ENCODE assay signal across 13 cellular contexts in the genomic region with DNA sequence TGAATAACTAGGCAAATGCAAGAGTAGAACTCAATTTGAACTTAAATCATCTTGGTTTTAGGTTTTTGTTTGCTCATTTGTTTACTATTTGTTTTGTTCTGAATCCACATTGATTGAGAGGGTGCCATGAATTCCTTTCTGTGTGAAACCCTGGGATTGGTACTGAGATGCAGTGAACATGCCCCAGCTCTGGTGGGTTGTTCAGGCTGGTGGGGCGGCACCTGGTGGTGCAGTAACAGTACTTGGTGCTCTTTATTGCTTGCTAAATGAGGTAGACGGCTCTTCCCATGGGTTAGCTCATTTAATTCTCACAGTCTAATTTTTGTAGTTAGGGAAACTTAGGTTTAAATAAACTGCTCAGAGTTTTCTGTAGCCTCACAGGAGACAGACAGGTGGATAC. TPM values are rescaled to one million over a fixed set of nuclear protein-coding genes. Genes with fewer than 3 reads are reported as not detected.
DNase-seq lines count a peak whose midpoint lies in the region; ATAC-seq, FAIRE-seq and TF ChIP-seq lines count a peak whose summit lies in the region.
"Had no signal": no experiment of that assay in that cellular context is flagged by ENCODE, and none has a peak within 500 bp of the region (broad histone marks: within the 10 kb centered on the region; RNA-seq: fewer than 3 reads in every experiment).

No MANE protein-coding gene starts in this region.

- H3K27me3 ChIP-seq in Karpas-422 (ENCODE audit: low read length), result no peaks in the 10 kb centered on the region
- H3K27me3 ChIP-seq in K562 (ENCODE audit: control insufficient read depth in 2 of 2, insufficient read depth in 2 of 2, low read length in 2 of 2), result no peaks in the 10 kb centered on the region
- H3K27me3 ChIP-seq in lower lobe of right lung (ENCODE audit: low read depth), result no peaks in the 10 kb centered on the region
- no peaks in the 10 kb centered on the region for H3K27me3 ChIP-seq in pancreas
- H3K27me3 ChIP-seq: colonic mucosa had no signal

- H3K9me1 ChIP-seq in K562 (ENCODE audit: control insufficient read depth, insufficient read depth, low read length), result no peaks in the 10 kb centered on the region

- POLR2A ChIA-PET in K562 (lab: Yijun Ruan, JAX), result interaction anchor here (1.1 kb wide), 1 partner anchor 16 kb away, joined by 3 read pairs; no protein-coding TSS in a partner anchor

- peaks cover 5% of the 10 kb centered on the region for H3K4me1 ChIP-seq in Karpas-422 (ENCODE audit: low read length)
- H3K4me1 ChIP-seq in K562 (replicated peaks in 1 of 2; ENCODE audit: control insufficient read depth in 2 of 2, insufficient read depth in 2 of 2, low read length in 2 of 2), result no peaks in the 10 kb centered on the region
- no peaks in the 10 kb centered on the region for H3K4me1 ChIP-seq in lower lobe of right lung
- H3K4me1 ChIP-seq in pancreas, result peaks cover 0 to 3% (median 0%) of the 10 kb centered on the region in 3 donors
- H3K4me1 ChIP-seq: colonic mucosa had no signal

- CTCF ChIA-PET in K562 (lab: Yijun Ruan, JAX; ENCODE audit: low intra/inter-chr PET ratio), result no interaction called here

- FAIRE-seq in D721Med (lab: Jason Lieb, UNC) (no peak), K562 (lab: Jason Lieb, UNC) (no peak), pancreas (lab: Jason Lieb, UNC) (no peak), urothelium cell line (lab: Jason Lieb, UNC) (no peak)

- no peak overlapping the region for H3K4me2 ChIP-seq in Karpas-422 (ENCODE audit: low read depth, low read length, poor library complexity, severe bottlenecking)
- H3K4me2 ChIP-seq in K562 (ENCODE audit: insufficient read depth, low read length), result no peak overlapping the region

- no peak for TF ChIP-seq RAD21 in K562 (CRISPR knock-in tag; conservative IDR thresholded peaks at IDR 0.05 in 1 of 2, IDR thresholded peaks at IDR 0.05 in 1 of 2)

- no peaks in the 10 kb centered on the region for H3K79me2 ChIP-seq in Karpas-422 (ENCODE audit: low read length)
- H3K79me2 ChIP-seq in K562 (ENCODE audit: control insufficient read depth, insufficient read depth, low read length), result no peaks in the 10 kb centered on the region

- no TSS peak for BruUV-seq in K562 (replicated peaks; lab: Mats Ljungman, UMichigan)

- H3K9ac ChIP-seq in Karpas-422 (ENCODE audit: low read length), result no peak overlapping the region
- H3K9ac ChIP-seq in K562 (ENCODE audit: insufficient read depth in 1 of 2, low read depth in 2 of 2, low read length in 2 of 2), result no peak overlapping the region

- no peak for TF ChIP-seq EP300 in K562 (IDR thresholded peaks at IDR 0.05; ENCODE audit: low read length)

- 6% methylated on average over 2 of the region's 2 CpGs for WGBS in K562 (ENCODE audit: insufficient coverage, low coverage, missing lambda C conversion rate)
- WGBS in pancreas, 2 donors, result 92 to 97% methylated on average over 2 of the region's 2 CpGs

- H3K36me3 ChIP-seq in Karpas-422 (ENCODE audit: insufficient read depth, low read length) (no peaks in the 10 kb centered on the region), K562 (ENCODE audit: control insufficient read depth, insufficient read depth, low read length) (no peaks in the 10 kb centered on the region), lower lobe of right lung (no peaks in the 10 kb centered on the region), pancreas (no peaks in the 10 kb centered on the region)
- H3K36me3 ChIP-seq: colonic mucosa had no signal

- no peaks in the 10 kb centered on the region for H3K9me3 ChIP-seq in Karpas-422 (ENCODE audit: low read length)
- no peaks in the 10 kb centered on the region for H3K9me3 ChIP-seq in K562 (replicated peaks; ENCODE audit: control insufficient read depth, insufficient read depth, low read depth, low read length)
- H3K9me3 ChIP-seq in lower lobe of right lung, result no peaks in the 10 kb centered on the region
- H3K9me3 ChIP-seq in pancreas, result no peaks in the 10 kb centered on the region
- H3K9me3 ChIP-seq: colonic mucosa had no signal

- H2AFZ ChIP-seq in Karpas-422 (ENCODE audit: low read length), result no peak overlapping the region
- H2AFZ ChIP-seq in K562 (ENCODE audit: low read depth, low read length), result no peak overlapping the region

- H3K27ac ChIP-seq in Karpas-422 (ENCODE audit: low read length), result no peak overlapping the region
- H3K27ac ChIP-seq in K562 (ENCODE audit: extremely low read depth, low read depth, low read length), result no peak overlapping the region
- peak overlapping the region; percentile 9 for H3K27ac ChIP-seq in lower lobe of right lung
- no peak overlapping the region for H3K27ac ChIP-seq in pancreas
- H3K27ac ChIP-seq: colonic mucosa had no signal

- no peak for DNase-seq in D721Med (ENCODE audit: insufficient read length, low spot score)
- peak; percentile 62 for DNase-seq in Karpas-422
- peak; percentile 5 to 9 (median 7) for DNase-seq in K562 (ENCODE audit: extremely low read depth in 1 of 4, low spot score in 3 of 4)
- DNase-seq in lower lobe of right lung, result no peak
- no peak for DNase-seq in pancreas
- DNase-seq in NCI-H226, result no peak
- no peak for DNase-seq in urothelium cell line (ENCODE audit: low spot score)
- no peak for DNase-seq in activated gamma-delta T cell (lab: John Stamatoyannopoulos, UW)
- DNase-seq: colonic mucosa; NCI-H1105; NCI-H510A; stimulated activated CD4-positive, alpha-beta T cell treated with anti-CD3 and anti-CD28 coated beads, Interleukin-4, amount 100 ng/mL, for 4 hours; stimulated activated naive CD8-positive, alpha-beta T cell treated with anti-CD3 and anti-CD28 coated beads, Interleukin-15, Interleukin-2, amounts not matched to agents 100 U/mL and 50 U/mL, for 24 hours had no signal

- ATAC-seq in K562, result peak; percentile 59; the same call in 2 of the 3 replicates
- ATAC-seq in lower lobe of right lung, result no peak
- no peak for ATAC-seq in pancreas
- ATAC-seq: stimulated activated naive CD8-positive, alpha-beta T cell treated with anti-CD3 and anti-CD28 coated beads, Interleukin-15, Interleukin-2, amounts not matched to agents 100 U/mL and 50 U/mL, for 24 hours had no signal

- peak; percentile 28 for TF ChIP-seq CTCF in D721Med (IDR thresholded peaks at IDR 0.05; ENCODE audit: insufficient read depth, missing control alignments)
- peak in 2 of 3 experiments; percentile 20 to 22; a peak in 1 of 6 replicates for TF ChIP-seq CTCF in K562 (IDR thresholded peaks at IDR 0.05 in 2 of 3, conservative IDR thresholded peaks at IDR 0.05 in 1 of 3; ENCODE audit: insufficient read depth in 2 of 3, low read depth in 1 of 3, low read length in 3 of 3)
- TF ChIP-seq CTCF in lower lobe of right lung (IDR thresholded peaks at IDR 0.05), result no peak
- TF ChIP-seq CTCF in pancreas (IDR thresholded peaks at IDR 0.05), result no peak

- TF ChIP-seq POLR2A in K562 (conservative IDR thresholded peaks at IDR 0.05), result no peak

- intact Hi-C loops in K562 (cut with micrococcal nuclease), result no loop called here
- intact Hi-C loops in lower lobe of right lung (cut with DNase I), result no loop called here
- intact Hi-C loops in pancreas (cut with DNase I), result no loop called here

- no peaks in the 10 kb centered on the region for H3K9me2 ChIP-seq in Karpas-422 (replicated peaks; ENCODE audit: insufficient read depth, low read length)

- no peaks in the 10 kb centered on the region for H4K20me1 ChIP-seq in Karpas-422 (ENCODE audit: insufficient read depth, low read depth, low read length)
- H4K20me1 ChIP-seq in K562 (replicated peaks; ENCODE audit: control insufficient read depth, insufficient read depth, low read length), result no peaks in the 10 kb centered on the region

- no peak overlapping the region for H3K4me3 ChIP-seq in Karpas-422 (ENCODE audit: low read length)
- H3K4me3 ChIP-seq in K562, result no peak overlapping the region
- no peak overlapping the region for H3K4me3 ChIP-seq in lower lobe of right lung
- no peak overlapping the region for H3K4me3 ChIP-seq in pancreas
- H3K4me3 ChIP-seq: colonic mucosa had no signal

- in situ Hi-C loops in K562 (cut with MboI), result no loop called here

TF ChIP-seq in K562, 482 proteins besides CTCF, POLR2A, EP300 and RAD21 (continues in another document):
- TF ChIP-seq NONO (IDR thresholded peaks at IDR 0.05; ENCODE audit: low read depth in 2 of 2, low read length in 1 of 2) (no peak), ASH1L (IDR thresholded peaks at IDR 0.05; ENCODE audit: borderline replicate concordance, low read depth, partially characterized antibody) (no peak), RNF2 (IDR thresholded peaks at IDR 0.05) (no peak), MCM7 (IDR thresholded peaks at IDR 0.05) (no peak), HDAC3 (IDR thresholded peaks at IDR 0.05; ENCODE audit: borderline replicate concordance, partially characterized antibody) (no peak)

RNA-seq across cellular contexts. Expression of a gene that starts 48.4 kb away (rescaled TPM):
- 0.04 TPM in 1 of 2 replicates, not detected in the other for total RNA-seq in Karpas-422 (2014; rRNA removed; shearing (Covaris generic); ENCODE audit: low replicate concordance)
- 0.12 and 0.55 TPM in 2 replicates for total RNA-seq in K562 (2011; cell fraction: chromatin; rRNA removed; ENCODE audit: low replicate concordance)
- 0.13 and 0.17 TPM in 2 replicates for total RNA-seq in K562 (2011; cell fraction: nucleolus; rRNA removed)
- 0.15 and 0.22 TPM in 2 replicates for total RNA-seq in K562 (2011; cell fraction: nucleoplasm; rRNA removed)
- total RNA-seq in K562 (2014; rRNA removed), result 0.05 TPM in 1 of 2 replicates, not detected in the other
- total RNA-seq in K562 (2014; rRNA removed; fragmentation: Illumina TruSeq; extraction: Trizol), result 0.11 and 0.16 TPM in 2 replicates
- total RNA-seq in K562 (2015; rRNA removed; fragmentation: Illumina TruSeq; extraction: Trizol), result 0.08 and 0.11 TPM in 2 replicates
- 0.29 TPM in 2 replicates for total RNA-seq in K562 (2021)
- 0.20 and 0.43 TPM in 2 replicates for polyA plus RNA-seq in K562 (2011; rRNA removed)
- 0.07 and 0.15 TPM in 2 replicates for polyA plus RNA-seq in K562 (2011; cell fraction: cytosol; rRNA removed)
- 0.28 and 0.33 TPM in 2 replicates for polyA plus RNA-seq in K562 (2011; cell fraction: nucleus; rRNA removed)
- polyA plus RNA-seq in K562 (2012), result 0.09 and 0.28 TPM in 2 replicates
- polyA plus RNA-seq in K562 (2014; fragmentation: Illumina TruSeq; extraction: Trizol), result 0.08 and 0.12 TPM in 2 replicates
- under 1 TPM; 0.04 TPM for polyA plus RNA-seq in K562 (2014; fragmentation: Nextera tagmentation; extraction: Ambion mirVana)
- polyA plus RNA-seq in K562 (2014; rRNA removed), result 0.04 and 0.05 TPM in 2 replicates
- 0.15 and 0.25 TPM in 2 replicates for polyA minus RNA-seq in K562 (2011; rRNA and poly(A)+ RNA removed)
- polyA minus RNA-seq in K562 (2011; cell fraction: cytosol; rRNA and poly(A)+ RNA removed), result 0.27 TPM in 1 of 2 replicates, not detected in the other
- under 0.01 TPM in 1 of 2 replicates, not detected in the other for polyA minus RNA-seq in K562 (2011; cell fraction: nucleus; rRNA and poly(A)+ RNA removed)
- 15.4 TPM for total RNA-seq in lower lobe of right lung
- 1 to 10 TPM; 3.7 to 9.3 (median 6.4) TPM for total RNA-seq in pancreas
- 1 to 10 TPM; 3.6 to 5.0 TPM for polyA plus RNA-seq in pancreas

Comparison
In these comparisons a context has a peak if more than half of its experiments do, and no peak if none do; other contexts are left out.
1. DNase-seq: peak in Karpas-422 (single experiment) and K562 (4 of 4); none in D721Med (single experiment), lower lobe of right lung (single experiment), pancreas (0 of 6), NCI-H226 (single experiment), urothelium cell line (single experiment) and activated gamma-delta T cell (single experiment).
2. CTCF ChIP-seq: peak in D721Med (single experiment) and K562 (2 of 3); none in lower lobe of right lung (single experiment) and pancreas (0 of 4).